In the genomic region with DNA sequence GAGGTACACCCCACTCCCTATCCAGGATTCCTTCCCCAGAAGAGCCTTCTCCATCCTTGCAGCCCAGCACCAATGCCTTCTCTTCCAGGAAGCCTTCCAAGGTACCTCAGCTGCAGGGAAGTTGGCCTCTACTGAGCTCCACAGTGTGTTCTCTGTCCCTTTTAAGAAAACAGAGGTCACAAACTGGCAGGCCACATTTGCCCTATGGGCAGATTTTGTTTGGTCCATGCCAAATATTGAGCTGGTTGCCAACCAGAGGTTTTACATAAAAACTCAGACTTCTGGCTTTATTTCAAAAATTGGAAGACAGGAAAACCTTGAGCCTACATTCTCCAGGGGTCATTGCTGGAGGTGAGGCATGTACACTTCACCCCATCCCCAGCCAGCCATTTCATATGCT, we compare ENCODE assay signal across 12 cellular contexts. TPM values are rescaled to one million over a fixed set of nuclear protein-coding genes. Genes with fewer than 3 reads are reported as not detected.
DNase-seq lines count a peak whose midpoint lies in the region; ATAC-seq and TF ChIP-seq lines count a peak whose summit lies in the region.
"Had no signal": no experiment of that assay in that cellular context is flagged by ENCODE, and none has a peak within 500 bp of the region (broad histone marks: within the 10 kb centered on the region; RNA-seq: fewer than 3 reads in every experiment).

No MANE protein-coding gene starts in this region.

- CTCF ChIA-PET in RWPE1 (lab: Yijun Ruan, JAX) = interaction anchor here (0.6 to 2.2 kb wide), 2 partner anchors 19 to 40 kb away, joined by 3 to 7 read pairs; no protein-coding TSS in a partner anchor

- no peaks in the 10 kb centered on the region for H3K9me3 Mint-ChIP-seq in CD14-positive monocyte
- H3K9me3 Mint-ChIP-seq: activated T-helper 2 cell treated with anti-CD3 and anti-CD28 coated beads, Interferon-gamma antibody, Interleukin-2, Interleukin-4, amounts not matched to agents 10 μg/mL and 5 μg/mL and 100 μg/mL, durations not matched to agents 14 hours and 24 hours and 36 hours had no signal

- no peaks in the 10 kb centered on the region for H3K27me3 Mint-ChIP-seq in CD14-positive monocyte (ENCODE audit: low read depth in 3 of 3)

- POLR2A ChIA-PET in RWPE1 (lab: Yijun Ruan, JAX; ENCODE audit: low non-redundant PET) = no interaction called here

- TF ChIP-seq POLR2A in esophagus squamous epithelium (IDR thresholded peaks at IDR 0.05) (no peak), sigmoid colon (IDR thresholded peaks at IDR 0.05) (no peak)

- TF ChIP-seq EP300 in sigmoid colon (IDR thresholded peaks at IDR 0.05) = no peak

- no peaks in the 10 kb centered on the region for H3K9me3 ChIP-seq in esophagus squamous epithelium
- no peaks in the 10 kb centered on the region for H3K9me3 ChIP-seq in sigmoid colon

- H3K4me1 ChIP-seq in ACC112 (ENCODE audit: control insufficient read depth, insufficient read depth, low read length, unreplicated experiment) (peaks cover 70% of the 10 kb centered on the region), esophagus squamous epithelium (peaks cover 76 to 98% (median 83%) of the 10 kb centered on the region in 3 donors), sigmoid colon (peaks cover 0 to 82% (median 77%) of the 10 kb centered on the region in 4 donors)

- peaks cover 58 to 59% of the 10 kb centered on the region in 2 donors for H3K36me3 Mint-ChIP-seq in CD14-positive monocyte

- H3K36me3 ChIP-seq in ACC112 (ENCODE audit: insufficient read depth, low read length) (no peaks in the 10 kb centered on the region), esophagus squamous epithelium (peaks cover 0 to 5% (median 0%) of the 10 kb centered on the region in 3 donors), sigmoid colon (no peaks in the 10 kb centered on the region), H7 (replicated peaks; ENCODE audit: control insufficient read depth, insufficient read depth, low read length) (no peaks in the 10 kb centered on the region)

- TF ChIP-seq CTCF in RWPE1 (conservative IDR thresholded peaks at IDR 0.05; ENCODE audit: low read depth) = no peak
- TF ChIP-seq CTCF in esophagus squamous epithelium (IDR thresholded peaks at IDR 0.05) = no peak
- no peak for TF ChIP-seq CTCF in sigmoid colon (IDR thresholded peaks at IDR 0.05)
- TF ChIP-seq CTCF in CD14-positive monocyte (IDR thresholded peaks at IDR 0.05) = no peak

- DNase-seq in RWPE1 (ENCODE audit: low spot score) (no peak), esophagus squamous epithelium (lab: John Stamatoyannopoulos, UW) (no peak), sigmoid colon (no peak), CD14-positive monocyte (ENCODE audit: low spot score) (no peak), H7 (no peak)
- DNase-seq: foreskin fibroblast, Kasumi-1, T-helper 17 cell had no signal

- H3K79me2 ChIP-seq in ACC112 (ENCODE audit: control insufficient read depth, insufficient read depth, low read length, unreplicated experiment) = peaks cover 80% of the 10 kb centered on the region

- ATAC-seq in HG03432 (IDR thresholded peaks at IDR 0.05; ENCODE audit: unreplicated experiment) (no peak), HG03045 (IDR thresholded peaks at IDR 0.05; ENCODE audit: unreplicated experiment) (no peak)
- ATAC-seq: T-helper 17 cell had no signal

- intact Hi-C loops in esophagus squamous epithelium (cut with DNase I) = no loop called here
- intact Hi-C loops in sigmoid colon (cut with DNase I) = no loop called here
- intact Hi-C loops in CD14-positive monocyte (cut with micrococcal nuclease) = no loop called here

- H3K4me3 Mint-ChIP-seq in CD14-positive monocyte = no peak overlapping the region
- H3K4me3 Mint-ChIP-seq: T-helper 17 cell had no signal

- no peak overlapping the region for H2AFZ ChIP-seq in ACC112 (ENCODE audit: low read length, unreplicated experiment)

- peak overlapping the region in 3 of 7 donors; percentile 2 to 40 (median 37) for H3K27ac Mint-ChIP-seq in CD14-positive monocyte
- H3K27ac Mint-ChIP-seq: activated T-helper 2 cell treated with anti-CD3 and anti-CD28 coated beads, Interferon-gamma antibody, Interleukin-2, Interleukin-4, amounts not matched to agents 10 μg/mL and 5 μg/mL and 100 μg/mL, durations not matched to agents 14 hours and 24 hours and 36 hours; T-helper 17 cell had no signal

- H3K4me3 ChIP-seq in ACC112 (ENCODE audit: low read depth, low read length) (peak overlapping the region; percentile 59; the same call in 1 of the 2 replicates), esophagus squamous epithelium (no peak overlapping the region), sigmoid colon (no peak overlapping the region), H7 (ENCODE audit: insufficient read depth, low read depth, low read length) (no peak overlapping the region)

- H3K27ac ChIP-seq in ACC112 (ENCODE audit: low read depth, low read length) = peak overlapping the region; percentile 83; the same call in 1 of the 2 replicates
- H3K27ac ChIP-seq in RWPE1 = peak overlapping the region; percentile 97
- peak overlapping the region; percentile 82 to 98 (median 92) for H3K27ac ChIP-seq in esophagus squamous epithelium
- H3K27ac ChIP-seq in sigmoid colon = peak overlapping the region; percentile 58 to 78 (median 72)

- H3K27me3 ChIP-seq in ACC112 (ENCODE audit: insufficient read depth, low read length) (no peaks in the 10 kb centered on the region), esophagus squamous epithelium (no peaks in the 10 kb centered on the region), sigmoid colon (no peaks in the 10 kb centered on the region), H7 (ENCODE audit: control insufficient read depth, insufficient read depth, low read length) (no peaks in the 10 kb centered on the region)

- peaks cover 68% of the 10 kb centered on the region for H3K4me1 Mint-ChIP-seq in CD14-positive monocyte

RNA-seq across cellular contexts. Expression of a gene that starts 9.0 kb away (rescaled TPM):
- total RNA-seq in esophagus squamous epithelium (100 to 1,000 TPM in 3 of 4 donors, 10 to 100 TPM in 1; 76.5 to 205 (median 118) TPM), sigmoid colon (10 to 100 TPM; 26.5 to 74.8 (median 43.7) TPM)
- polyA plus RNA-seq in sigmoid colon (10 to 100 TPM in 2 of 3 donors, 1 to 10 TPM in 1; 5.4 to 39.4 (median 13.9) TPM), CD14-positive monocyte (1 to 10 TPM; 7.0 to 7.5 TPM)
- 24.8 and 28.7 TPM in 2 replicates for total RNA-seq in H7 (2014; rRNA removed; shearing (Covaris generic))

RNA-seq across cellular contexts. Expression of a gene that starts 49.4 kb away (rescaled TPM):
- total RNA-seq in esophagus squamous epithelium (1,000 to 10,000 TPM; 1,098 to 4,026 (median 2,484) TPM), sigmoid colon (1,000 to 10,000 TPM; 3,111 to 5,491 (median 5,342) TPM)
- polyA plus RNA-seq in sigmoid colon (1,000 to 10,000 TPM; 3,769 to 7,878 (median 4,593) TPM), CD14-positive monocyte (1,000 to 10,000 TPM; 2,768 to 3,499 TPM)
- total RNA-seq in H7 (2014; rRNA removed; shearing (Covaris generic)) = 2,734 and 3,255 TPM in 2 replicates
